1 cellular context compared by ENCODE assay signal in genomic region chr6:34664270-34664971, GRCh38.
A peak's percentile ranks its signal among the peaks of the same experiment; 100 is the strongest.
TF ChIP-seq lines count a peak whose summit lies in the region.

No MANE protein-coding gene starts in this region.

TF ChIP-seq in GM12878, 131 proteins besides CTCF, POLR2A, EP300 and RAD21 (continued from another document):
- TF ChIP-seq ZBTB33 (IDR thresholded peaks at IDR 0.05) (peak; percentile 67; the same call in 1 of the 2 replicates), YY1 (IDR thresholded peaks at IDR 0.05; ENCODE audit: low read depth, low read length) (0 out of 2 replicates have a peak, but pooled peaks have one; percentile 56), NFIC (IDR thresholded peaks at IDR 0.05; ENCODE audit: low read depth, low read length) (peak; percentile 56)
